8 cellular contexts compared by ENCODE assay signal in the genomic region with DNA sequence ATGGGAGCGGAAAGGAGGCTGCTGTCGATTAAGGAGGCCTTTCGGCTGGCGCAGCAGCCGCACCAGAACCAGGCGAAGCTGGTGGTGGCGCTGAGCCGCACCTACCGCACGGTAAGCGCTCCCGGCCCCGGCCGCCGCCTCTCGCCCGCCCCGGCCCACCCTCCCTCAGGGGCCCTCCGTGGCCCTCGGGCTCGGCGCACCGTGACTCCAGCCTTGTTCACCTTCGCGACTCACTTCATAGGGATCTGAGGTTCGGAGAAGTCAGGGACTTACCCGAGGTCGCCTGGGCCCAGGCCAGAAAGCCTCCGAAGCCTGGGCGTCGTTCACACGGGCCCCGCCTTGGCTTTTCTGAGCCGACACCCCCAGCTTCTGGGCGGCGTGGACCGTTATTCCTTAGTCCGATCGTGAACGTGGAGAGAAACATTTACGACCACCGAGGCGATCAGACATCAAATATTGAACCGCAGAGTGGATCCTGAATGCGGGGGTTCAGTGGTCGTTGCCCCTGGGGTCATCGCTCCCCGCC. TPM values are rescaled to one million over a fixed set of nuclear protein-coding genes. Genes with fewer than 3 reads are reported as not detected.
DNase-seq lines count a peak whose midpoint lies in the region; ATAC-seq and FAIRE-seq lines count a peak whose summit lies in the region.

No MANE protein-coding gene starts in this region.

- H3K4me1 Mint-ChIP-seq in activated CD4-positive, alpha-beta memory T cell treated with anti-CD3 and anti-CD28 coated beads, Interleukin-2, amount 10 ng/mL, durations not matched to agents 7 days and 5 days = peaks cover 55% of the 10 kb centered on the region

- H3K27me3 Mint-ChIP-seq in activated CD4-positive, alpha-beta memory T cell treated with anti-CD3 and anti-CD28 coated beads, Interleukin-2, amount 10 ng/mL, durations not matched to agents 7 days and 5 days = no peaks in the 10 kb centered on the region

- in situ Hi-C loops in KBM-7 (cut with MboI; ENCODE audit: low pct_unique_long_range_greater_than_20kb, low sequenced_read_pairs) = no loop called here

- DNase-seq in COR-L47 (lab: John Stamatoyannopoulos, UW) = peak; percentile 39
- DNase-seq in activated CD4-positive, alpha-beta memory T cell treated with anti-CD3 and anti-CD28 coated beads, Interleukin-2, amount 10 ng/mL, durations not matched to agents 7 days and 5 days = peak; percentile 51
- DNase-seq in hepatic stellate cell (ENCODE audit: low spot score) = peak; percentile 11
- no peak for DNase-seq in small intestine
- no peak for DNase-seq in KBM-7
- no peak for DNase-seq in NCI-H748 (lab: John Stamatoyannopoulos, UW; ENCODE audit: unreplicated experiment)

- peaks cover 76% of the 10 kb centered on the region for H3K36me3 Mint-ChIP-seq in activated CD4-positive, alpha-beta memory T cell treated with anti-CD3 and anti-CD28 coated beads, Interleukin-2, amount 10 ng/mL, durations not matched to agents 7 days and 5 days (ENCODE audit: low read depth)

- CTCF ChIA-PET in activated CD4-positive, alpha-beta memory T cell treated with anti-CD3 and anti-CD28 coated beads, Interleukin-2, amount 10 ng/mL, durations not matched to agents 7 days and 5 days (lab: Charles Lee) = interaction anchor here (1.4 to 4.2 kb wide), 5 partner anchors 12 to 263 kb away, joined by 7 to 44 read pairs (median 9); a partner anchor contains a TSS

- POLR2A ChIA-PET in activated CD4-positive, alpha-beta memory T cell treated with anti-CD3 and anti-CD28 coated beads, Interleukin-2, amount 10 ng/mL, durations not matched to agents 7 days and 5 days (lab: Charles Lee) = interaction anchor here (0.8 to 6.2 kb wide), 17 partner anchors 9 to 299 kb away, joined by 3 to 76 read pairs (median 6); a partner anchor contains a TSS

- H3K4me3 ChIP-seq in small intestine (ENCODE audit: low read depth in 1 of 2, low read length in 2 of 2) = peak overlapping the region; percentile 40 to 63

- H3K27ac ChIP-seq in small intestine (ENCODE audit: low read depth in 1 of 2, low read length in 1 of 2) = peak overlapping the region in 1 of 2 donors; percentile 9

- peak overlapping the region; percentile 96 for H3K27ac Mint-ChIP-seq in activated CD4-positive, alpha-beta memory T cell treated with anti-CD3 and anti-CD28 coated beads, Interleukin-2, amount 10 ng/mL, durations not matched to agents 7 days and 5 days

- peak; percentile 34 for ATAC-seq in GM19455 (IDR thresholded peaks at IDR 0.05; ENCODE audit: unreplicated experiment)
- peak; percentile 23 for ATAC-seq in HG03442 (IDR thresholded peaks at IDR 0.05; ENCODE audit: unreplicated experiment)

- H3K27me3 ChIP-seq in small intestine (ENCODE audit: control insufficient read depth in 2 of 2, insufficient read depth in 2 of 2, low read length in 2 of 2) = no peaks in the 10 kb centered on the region

- peak overlapping the region; percentile 91 for H3K4me3 Mint-ChIP-seq in activated CD4-positive, alpha-beta memory T cell treated with anti-CD3 and anti-CD28 coated beads, Interleukin-2, amount 10 ng/mL, durations not matched to agents 7 days and 5 days

- 0 to 1% (median 1%) methylated on average over 44 to 48 of the region's 48 CpGs for WGBS in small intestine, 3 donors

- no peaks in the 10 kb centered on the region for H3K9me3 Mint-ChIP-seq in activated CD4-positive, alpha-beta memory T cell treated with anti-CD3 and anti-CD28 coated beads, Interleukin-2, amount 10 ng/mL, durations not matched to agents 7 days and 5 days

- H3K36me3 ChIP-seq in small intestine (ENCODE audit: control insufficient read depth in 2 of 2, insufficient read depth in 2 of 2, low read length in 2 of 2) = no peaks in the 10 kb centered on the region

- FAIRE-seq in small intestine (lab: Jason Lieb, UNC) = no peak

- H3K4me1 ChIP-seq in small intestine (ENCODE audit: control insufficient read depth in 2 of 2, insufficient read depth in 1 of 2, low read depth in 1 of 2, low read length in 1 of 2) = peaks cover 0 to 7% of the 10 kb centered on the region in 2 donors

- H3K9me3 ChIP-seq in small intestine (ENCODE audit: control insufficient read depth, low read depth) = no peaks in the 10 kb centered on the region

RNA-seq across cellular contexts. Expression of a gene that starts 0.4 kb away (rescaled TPM):
- 10 to 100 TPM; 77.7 to 82.3 TPM for total RNA-seq in activated CD4-positive, alpha-beta memory T cell treated with anti-CD3 and anti-CD28 coated beads, Interleukin-2, amount 10 ng/mL, durations not matched to agents 7 days and 5 days
- polyA plus RNA-seq in small intestine = 10 to 100 TPM in 1 of 3 donors, 1 to 10 TPM in 1, under 1 TPM in 1; 0.54 to 10.5 (median 2.5) TPM

RNA-seq across cellular contexts. Expression of a gene that starts 0.6 kb away (rescaled TPM):
- 10 to 100 TPM; 41.7 to 42.0 TPM for total RNA-seq in activated CD4-positive, alpha-beta memory T cell treated with anti-CD3 and anti-CD28 coated beads, Interleukin-2, amount 10 ng/mL, durations not matched to agents 7 days and 5 days
- polyA plus RNA-seq in small intestine = 10 to 100 TPM in 1 of 3 donors, 1 to 10 TPM in 2; 3.8 to 12.0 (median 4.9) TPM

RNA-seq across cellular contexts. Expression of a gene that starts 29.7 kb away (rescaled TPM):
- not detected for total RNA-seq in activated CD4-positive, alpha-beta memory T cell treated with anti-CD3 and anti-CD28 coated beads, Interleukin-2, amount 10 ng/mL, durations not matched to agents 7 days and 5 days
- polyA plus RNA-seq in small intestine = under 1 TPM in 1 of 3 donors, not detected in 2; 0.03 TPM

Comparison
In these comparisons a context has a peak if more than half of its experiments do, and no peak if none do; other contexts are left out.
1. DNase-seq: peak in COR-L47 (single experiment), activated CD4-positive, alpha-beta memory T cell treated with anti-CD3 and anti-CD28 coated beads, Interleukin-2, amount 10 ng/mL, durations not matched to agents 7 days and 5 days (single experiment) and hepatic stellate cell (single experiment); none in small intestine (single experiment), KBM-7 (single experiment) and NCI-H748 (single experiment).